Comparison of ENCODE assay signal across 14 cellular contexts in the genomic region with DNA sequence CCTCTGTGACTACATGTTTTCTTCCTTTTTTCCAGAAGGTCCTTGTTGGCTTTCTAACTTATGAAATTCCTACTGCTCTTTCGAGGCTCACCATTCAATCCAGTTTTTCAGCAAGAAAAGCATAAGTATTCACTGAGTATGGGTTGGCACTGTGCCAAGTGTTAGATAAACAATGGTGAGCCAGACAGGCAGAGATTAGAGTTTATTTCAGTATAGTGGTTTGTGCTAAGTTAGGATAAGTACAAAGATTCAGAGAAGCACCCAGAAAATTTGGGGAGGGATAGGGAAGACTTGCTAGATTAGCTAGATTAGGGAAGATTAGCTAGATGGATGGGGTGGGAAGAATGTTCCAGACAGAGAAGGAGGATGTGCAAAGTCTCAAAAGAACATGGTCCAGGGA.
DNase-seq lines count a peak whose midpoint lies in the region; ATAC-seq and TF ChIP-seq lines count a peak whose summit lies in the region.
"Had no signal": no experiment of that assay in that cellular context is flagged by ENCODE, and none has a peak within 500 bp of the region (broad histone marks: within the 10 kb centered on the region; RNA-seq: fewer than 3 reads in every experiment).

No MANE protein-coding gene starts in this region.

- no peaks in the 10 kb centered on the region for H3F3A ChIP-seq in MM.1S (ENCODE audit: insufficient read depth, low read length)

- no peak overlapping the region for H3K27ac ChIP-seq in MM.1S (ENCODE audit: low read length)
- H3K27ac ChIP-seq: prostate gland, testis had no signal

- no peak for ATAC-seq in HG02588 (IDR thresholded peaks at IDR 0.05; ENCODE audit: unreplicated experiment)
- ATAC-seq: activated CD8-positive, alpha-beta memory T cell treated with anti-CD3 and anti-CD28 coated beads, Interleukin-2, amount 10 ng/mL, durations not matched to agents 7 days and 5 days had no signal

- no peak overlapping the region for H3K9ac ChIP-seq in MM.1S (ENCODE audit: low read length)

- H3K4me2 ChIP-seq in MM.1S (ENCODE audit: low read depth, low read length): no peak overlapping the region

- H3K9me2 ChIP-seq in MM.1S (replicated peaks; ENCODE audit: insufficient read depth, low read length): no peaks in the 10 kb centered on the region

- TF ChIP-seq CTCF in MM.1S (IDR thresholded peaks at IDR 0.05; ENCODE audit: low read length): no peak

- DNase-seq in DMS53 (lab: John Stamatoyannopoulos, UW): peak; percentile 21
- DNase-seq in DMS53 treated with DMSO at 0.1 percent for 48 hours (lab: John Stamatoyannopoulos, UW; ENCODE audit: unreplicated experiment): no peak
- peak; percentile 39 for DNase-seq in NCI-H82 treated with DMSO at 0.1 percent for 48 hours (lab: John Stamatoyannopoulos, UW; ENCODE audit: unreplicated experiment)
- DNase-seq in dermis microvascular lymphatic vessel endothelial cell (ENCODE audit: low read depth in 2 of 2): peak; percentile 36 to 80
- DNase-seq in renal cortical epithelial cell (ENCODE audit: low read depth): peak; percentile 33
- no peak for DNase-seq in MM.1S
- DNase-seq in SIG-M5 (lab: John Stamatoyannopoulos, UW): no peak
- DNase-seq: 8988T; activated CD8-positive, alpha-beta memory T cell treated with anti-CD3 and anti-CD28 coated beads, Interleukin-2, amount 10 ng/mL, durations not matched to agents 7 days and 5 days; activated naive CD8-positive, alpha-beta T cell treated with anti-CD3 and anti-CD28 coated beads, Interleukin-2, amount 10 ng/mL, durations not matched to agents 7 days and 5 days; effector CD8-positive, alpha-beta T cell; testis had no signal

- H4K20me1 ChIP-seq in MM.1S (ENCODE audit: insufficient read depth, low read length): no peaks in the 10 kb centered on the region

- H2AFZ ChIP-seq in MM.1S (ENCODE audit: low read length): no peak overlapping the region

- H3K4me3 ChIP-seq in MM.1S (ENCODE audit: low read length): no peak overlapping the region
- H3K4me3 ChIP-seq: prostate gland, testis had no signal

- no peaks in the 10 kb centered on the region for H3K27me3 ChIP-seq in MM.1S (replicated peaks; ENCODE audit: insufficient read depth, low read length)
- H3K27me3 ChIP-seq: testis had no signal

- H3K4me1 ChIP-seq in MM.1S (ENCODE audit: low read length): no peaks in the 10 kb centered on the region
- H3K4me1 ChIP-seq: prostate gland, testis had no signal

- no peaks in the 10 kb centered on the region for H3K79me2 ChIP-seq in MM.1S (ENCODE audit: low read length)

- no peaks in the 10 kb centered on the region for H3K9me3 ChIP-seq in MM.1S (replicated peaks; ENCODE audit: insufficient read depth, low read length)
- H3K9me3 ChIP-seq: prostate gland, testis had no signal

- H3K36me3 ChIP-seq in MM.1S (replicated peaks; ENCODE audit: insufficient read depth, low read length): peaks cover 4% of the 10 kb centered on the region; the same call in 1 of the 2 replicates
- H3K36me3 ChIP-seq: prostate gland had no signal

Comparison
In these comparisons a context has a peak if more than half of its experiments do, and no peak if none do; other contexts are left out.
1. DNase-seq: peak in DMS53 (single experiment), NCI-H82 treated with DMSO at 0.1 percent for 48 hours (single experiment), dermis microvascular lymphatic vessel endothelial cell (2 of 2) and renal cortical epithelial cell (single experiment); none in DMS53 treated with DMSO at 0.1 percent for 48 hours (single experiment), MM.1S (single experiment) and SIG-M5 (single experiment).